ENCODE assay signal across 9 cellular contexts in the genomic region with DNA sequence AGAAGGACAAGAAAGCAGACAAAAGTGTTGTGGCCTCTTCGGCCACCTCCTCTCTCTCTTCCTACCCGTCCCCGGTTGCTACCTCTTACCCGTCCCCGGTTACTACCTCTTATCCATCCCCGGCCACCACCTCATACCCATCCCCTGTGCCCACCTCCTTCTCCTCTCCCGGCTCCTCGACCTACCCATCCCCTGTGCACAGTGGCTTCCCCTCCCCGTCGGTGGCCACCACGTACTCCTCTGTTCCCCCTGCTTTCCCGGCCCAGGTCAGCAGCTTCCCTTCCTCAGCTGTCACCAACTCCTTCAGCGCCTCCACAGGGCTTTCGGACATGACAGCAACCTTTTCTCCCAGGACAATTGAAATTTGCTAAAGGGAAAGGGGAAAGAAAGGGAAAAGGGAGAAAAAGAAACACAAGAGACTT. TPM values are rescaled to one million over a fixed set of nuclear protein-coding genes. Genes with fewer than 3 reads are reported as not detected.
A peak's percentile ranks its signal among the peaks of the same experiment; 100 is the strongest.
DNase-seq lines count a peak whose midpoint lies in the region; ATAC-seq and TF ChIP-seq lines count a peak whose summit lies in the region.
"Had no signal": no experiment of that assay in that cellular context is flagged by ENCODE, and none has a peak within 500 bp of the region (broad histone marks: within the 10 kb centered on the region; RNA-seq: fewer than 3 reads in every experiment).

No MANE protein-coding gene starts in this region.

- no peak for TF ChIP-seq CTCF in right atrium auricular region (IDR thresholded peaks at IDR 0.05)
- TF ChIP-seq CTCF in astrocyte of the spinal cord (IDR thresholded peaks at IDR 0.05; ENCODE audit: low read depth, low read length): no peak
- no peak for TF ChIP-seq CTCF in lung (IDR thresholded peaks at IDR 0.05; ENCODE audit: control extremely low read depth, extremely low read depth)
- no peak for TF ChIP-seq CTCF in type B pancreatic cell (conservative IDR thresholded peaks at IDR 0.05)
- TF ChIP-seq CTCF in GM10248 (IDR thresholded peaks at IDR 0.05; ENCODE audit: control extremely low read depth, extremely low read depth, low read depth, missing control alignments): no peak

- H3K9me3 ChIP-seq in right atrium auricular region: no peaks in the 10 kb centered on the region
- no peaks in the 10 kb centered on the region for H3K9me3 ChIP-seq in lung (ENCODE audit: control insufficient read depth in 2 of 2, insufficient read depth in 1 of 2, low read length in 1 of 2)

- ATAC-seq in Right ventricle myocardium superior (ENCODE audit: poor library complexity): no peak
- ATAC-seq in lung (ENCODE audit: insufficient read depth, low FRiP score): no peak

- no peaks in the 10 kb centered on the region for H3K9me3 Mint-ChIP-seq in type B pancreatic cell

- DNase-seq in right atrium auricular region (ENCODE audit: low spot score): peak; percentile 63
- no peak for DNase-seq in Right ventricle myocardium superior
- DNase-seq in astrocyte of the spinal cord (ENCODE audit: low read depth, low spot score): no peak
- DNase-seq in lung (ENCODE audit: low spot score): no peak
- DNase-seq in type B pancreatic cell (ENCODE audit: extremely low spot score, unreplicated experiment): no peak
- no peak for DNase-seq in GM10248 (ENCODE audit: extremely low spot score)
- no peak for DNase-seq in SW480 (ENCODE audit: low spot score)
- no peak for DNase-seq in UCSD-AML1 (lab: John Stamatoyannopoulos, UW; ENCODE audit: unreplicated experiment)
- DNase-seq: NCI-H748 treated with DMSO at 0.1 percent for 48 hours had no signal

- 84 to 90% methylated on average over 14 of the region's 14 CpGs for WGBS in lung, 2 donors

- POLR2A ChIA-PET in GM10248 (lab: Yijun Ruan, JAX): interaction anchor here (1.5 kb wide), 1 partner anchor 9 kb away, joined by 9 read pairs; no protein-coding TSS in a partner anchor

- in situ Hi-C loops in astrocyte of the spinal cord (cut with HindIII; ENCODE audit: low sequenced_read_pairs): no loop called here

- peaks cover 46% of the 10 kb centered on the region for H3K27me3 Mint-ChIP-seq in type B pancreatic cell

- peak overlapping the region; percentile 73 to 83 for H3K4me3 ChIP-seq in right atrium auricular region
- peak overlapping the region; percentile 2 for H3K4me3 ChIP-seq in astrocyte of the spinal cord (ENCODE audit: low read depth, low read length)
- peak overlapping the region; percentile 66 for H3K4me3 ChIP-seq in lung

- H3K36me3 Mint-ChIP-seq in type B pancreatic cell: peaks cover 25% of the 10 kb centered on the region

- H3K27me3 ChIP-seq in right atrium auricular region (no peaks in the 10 kb centered on the region), lung (ENCODE audit: control insufficient read depth, insufficient read depth) (no peaks in the 10 kb centered on the region)

- H3K4me1 ChIP-seq in right atrium auricular region: peaks cover 0 to 32% of the 10 kb centered on the region in 2 donors
- peaks cover 0 to 13% of the 10 kb centered on the region in 2 donors for H3K4me1 ChIP-seq in lung (ENCODE audit: control insufficient read depth in 2 of 2, insufficient read depth in 2 of 2, low read length in 2 of 2)

- H3K4me3 Mint-ChIP-seq in type B pancreatic cell: peak overlapping the region; percentile 91

- peak overlapping the region in 1 of 2 donors; percentile 13 for H3K27ac ChIP-seq in right atrium auricular region
- no peak overlapping the region for H3K27ac ChIP-seq in lung (ENCODE audit: low read depth in 1 of 2, low read length in 1 of 2)

- intact Hi-C loops in Right ventricle myocardium superior (cut with DNase I): loop anchor here (5.0 kb wide), 1 partner anchor 35 kb away; no protein-coding TSS in a partner anchor

- peaks cover 25% of the 10 kb centered on the region for H3K4me1 Mint-ChIP-seq in type B pancreatic cell (ENCODE audit: unreplicated experiment)

- H3K36me3 ChIP-seq in right atrium auricular region (peaks cover 18% of the 10 kb centered on the region), lung (ENCODE audit: control insufficient read depth in 2 of 2, insufficient read depth in 2 of 2, low read length in 2 of 2) (peaks cover 0 to 5% of the 10 kb centered on the region in 2 donors)

- CTCF ChIA-PET in GM10248 (lab: Yijun Ruan, JAX): interaction anchor here (9.3 kb wide), 1 partner anchor 36 kb away, joined by 42 read pairs; no protein-coding TSS in a partner anchor

- H3K27ac Mint-ChIP-seq in type B pancreatic cell: peak overlapping the region; percentile 97

RNA-seq across cellular contexts. Expression of a gene that starts 2.4 kb away (rescaled TPM):
- total RNA-seq in right atrium auricular region (10 to 100 TPM; 17.3 to 73.0 TPM), Right ventricle myocardium superior (6.8 TPM), lung (10 to 100 TPM; 15.8 to 26.3 TPM), type B pancreatic cell (ENCODE audit: low replicate concordance) (64.4 and 283 TPM in 2 replicates)
- polyA plus RNA-seq in lung: 100 to 1,000 TPM in 1 of 2 donors, 10 to 100 TPM in 1; 35.1 to 126 TPM

RNA-seq across cellular contexts. Expression of a gene that starts 28.9 kb away (rescaled TPM):
- total RNA-seq in right atrium auricular region (10 to 100 TPM; 27.5 to 28.4 TPM), Right ventricle myocardium superior (6.1 TPM), lung (1 to 10 TPM in 1 of 2 donors, under 1 TPM in 1; 0.98 to 1.1 TPM), type B pancreatic cell (ENCODE audit: low replicate concordance) (7.8 and 31.0 TPM in 2 replicates)
- polyA plus RNA-seq in lung: under 1 TPM; 0.29 to 0.85 TPM

Comparison
In these comparisons a context has a peak if more than half of its experiments do, and no peak if none do; other contexts are left out.
1. H3K4me3 ChIP-seq: peak in every context shown above with its lines; median percentile 78 in right atrium auricular region; 66 in lung; 2 in astrocyte of the spinal cord.